In the genomic region with DNA sequence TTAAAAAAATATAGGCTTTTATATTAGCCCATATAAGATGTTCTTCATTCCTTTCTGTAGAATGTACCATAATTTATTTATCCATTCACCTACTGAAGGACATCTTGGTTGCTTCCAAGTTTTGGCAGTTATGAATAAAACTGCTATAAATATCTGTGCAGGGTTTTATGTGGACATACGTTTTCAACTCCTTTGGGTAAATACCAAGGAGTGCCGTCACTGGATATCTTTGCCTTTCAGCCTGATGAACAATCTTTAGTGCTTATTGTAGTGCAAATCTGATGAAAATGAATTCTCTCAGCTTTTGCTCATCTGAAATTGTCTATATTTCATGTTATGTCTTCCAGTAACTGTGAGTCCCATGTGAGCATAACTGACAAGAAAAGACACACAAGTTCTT, we compare ENCODE assay signal across 22 cellular contexts. TPM values are rescaled to one million over a fixed set of nuclear protein-coding genes. Genes with fewer than 3 reads are reported as not detected.
DNase-seq lines count a peak whose midpoint lies in the region; ATAC-seq and TF ChIP-seq lines count a peak whose summit lies in the region.
"Had no signal": no experiment of that assay in that cellular context is flagged by ENCODE, and none has a peak within 500 bp of the region (broad histone marks: within the 10 kb centered on the region; RNA-seq: fewer than 3 reads in every experiment).

No MANE protein-coding gene starts in this region.

- TF ChIP-seq RAD21 in IMR-90 (IDR thresholded peaks at IDR 0.05; ENCODE audit: low read length), result no peak

- H3K9me3 Mint-ChIP-seq in mesothelial cell of epicardium, result peaks cover 6% of the 10 kb centered on the region

- H3K4me3 Mint-ChIP-seq in mesothelial cell of epicardium, result no peak overlapping the region
- H3K4me3 Mint-ChIP-seq: CD4-positive, alpha-beta memory T cell had no signal

- H4K5ac ChIP-seq in IMR-90 (ENCODE audit: low read depth, low read length), result no peak overlapping the region

- no peak overlapping the region for H2BK15ac ChIP-seq in IMR-90 (ENCODE audit: low read depth, low read length)

- no peak overlapping the region; the same call in 1 of the 2 replicates for H3K27ac ChIP-seq in BLaER1
- no peak overlapping the region for H3K27ac ChIP-seq in IMR-90 (ENCODE audit: insufficient read depth, low read length)
- H3K27ac ChIP-seq: BLaER1 treated with 17β-estradiol and CSF1 and Interleukin-3, amounts not matched to agents 10 nM and 100 nM; Peyer's patch had no signal

- no peak overlapping the region for H3K56ac ChIP-seq in IMR-90 (ENCODE audit: extremely low read depth, insufficient read depth, low read length)

- dilution Hi-C loops in IMR-90 (cut with HindIII; ENCODE audit: low sequenced_read_pairs, unreplicated experiment), result no loop called here

- no peak overlapping the region for H4K8ac ChIP-seq in IMR-90 (ENCODE audit: low read depth in 2 of 2, low read length in 2 of 2)

- H2AK5ac ChIP-seq in IMR-90 (ENCODE audit: low read depth, low read length), result no peak overlapping the region

- H3K36me3 ChIP-seq in BLaER1 (no peaks in the 10 kb centered on the region), IMR-90 (ENCODE audit: control insufficient read depth, insufficient read depth, low read length) (no peaks in the 10 kb centered on the region)
- H3K36me3 ChIP-seq: MG63, Peyer's patch had no signal

- H3K4me2 ChIP-seq in BLaER1 (0 out of 2 replicates have a peak overlapping the region, but pooled peaks have one; percentile 4), IMR-90 (ENCODE audit: low read depth, low read length) (no peak overlapping the region)

- H3K4me1 Mint-ChIP-seq in mesothelial cell of epicardium, result peaks cover 14% of the 10 kb centered on the region

- H3K18ac ChIP-seq in IMR-90 (ENCODE audit: low read depth, low read length), result no peak overlapping the region

- H2AFZ ChIP-seq in IMR-90 (replicated peaks; ENCODE audit: low read length, poor library complexity), result no peak overlapping the region

- H3K36me3 Mint-ChIP-seq in mesothelial cell of epicardium, result peaks cover 4% of the 10 kb centered on the region
- H3K36me3 Mint-ChIP-seq: CD4-positive, alpha-beta memory T cell had no signal

- TF ChIP-seq CTCF in IMR-90 (conservative IDR thresholded peaks at IDR 0.05; ENCODE audit: low read depth, low read length) (no peak), mesothelial cell of epicardium (IDR thresholded peaks at IDR 0.05; ENCODE audit: unreplicated experiment) (no peak), GM10266 (IDR thresholded peaks at IDR 0.05; ENCODE audit: control insufficient read depth, insufficient read depth, low read depth, missing control alignments) (no peak)

- H2AK9ac ChIP-seq in IMR-90 (replicated peaks; ENCODE audit: low read depth, low read length, poor library complexity), result no peak overlapping the region

- H2BK5ac ChIP-seq in IMR-90 (ENCODE audit: low read depth, low read length, poor library complexity, severe bottlenecking), result peak overlapping the region; percentile 15

- H3K4me1 ChIP-seq in BLaER1 (peaks cover 49% of the 10 kb centered on the region), IMR-90 (ENCODE audit: control insufficient read depth, insufficient read depth, low read length) (no peaks in the 10 kb centered on the region; the same call in 1 of the 2 replicates)
- H3K4me1 ChIP-seq: Caco-2, Peyer's patch had no signal

- POLR2A ChIA-PET in IMR-90 (lab: Charles Lee; ENCODE audit: unreplicated experiment), result no interaction called here

- no peaks in the 10 kb centered on the region for H3K9me1 ChIP-seq in IMR-90 (ENCODE audit: insufficient read depth, low read length)

- no CpG with 5 or more reads among the region's 2 CpGs for WGBS in IMR-90 (ENCODE audit: extremely low coverage in 2 of 2, insufficient read length in 1 of 2), 2 experiments

- TF ChIP-seq POLR2A in IMR-90 (IDR thresholded peaks at IDR 0.05; ENCODE audit: low read depth, low read length), result no peak

- H3K9me3 ChIP-seq in BLaER1 (peaks cover 22% of the 10 kb centered on the region), IMR-90 (ENCODE audit: control insufficient read depth, insufficient read depth, low read length) (no peaks in the 10 kb centered on the region)
- H3K9me3 ChIP-seq: Caco-2, Peyer's patch had no signal

- peak; percentile 53 for DNase-seq in IMR-90
- peak; percentile 35 for DNase-seq in amniotic epithelial cell (ENCODE audit: low read depth)
- no peak for DNase-seq in mesothelial cell of epicardium (ENCODE audit: low spot score in 2 of 2, unreplicated experiment in 2 of 2)
- no peak for DNase-seq in NCI-H446 (lab: John Stamatoyannopoulos, UW)
- DNase-seq in GM10266 (ENCODE audit: extremely low spot score), result no peak
- DNase-seq: Caco-2; CD4-positive, alpha-beta memory T cell; DND-41; GOT3; Karpas-422; MG63; NCI-H1105; NCI-H146; NCI-H2029 treated with DMSO at 0.1 percent for 48 hours; NCI-H226; NCI-H526; Peyer's patch had no signal

- H3K23ac ChIP-seq in IMR-90 (ENCODE audit: low read depth, low read length), result no peak overlapping the region

- H3K4me3 ChIP-seq in BLaER1, result no peak overlapping the region
- H3K4me3 ChIP-seq in IMR-90 (ENCODE audit: insufficient read depth, low read depth, low read length), result no peak overlapping the region
- H3K4me3 ChIP-seq: BLaER1 treated with 17β-estradiol and CSF1 and Interleukin-3, amounts not matched to agents 10 nM and 100 nM; MG63; Peyer's patch had no signal

- peak overlapping the region; percentile 35 for H3K27ac Mint-ChIP-seq in mesothelial cell of epicardium
- H3K27ac Mint-ChIP-seq: CD4-positive, alpha-beta memory T cell had no signal

- H2BK120ac ChIP-seq in IMR-90 (ENCODE audit: low read depth, low read length), result no peak overlapping the region

- H4K20me1 ChIP-seq in BLaER1, result no peaks in the 10 kb centered on the region
- H4K20me1 ChIP-seq in IMR-90 (ENCODE audit: insufficient read depth, low read length), result no peaks in the 10 kb centered on the region
- H4K20me1 ChIP-seq: BLaER1 treated with 17β-estradiol and CSF1 and Interleukin-3, amounts not matched to agents 10 nM and 100 nM had no signal

- H3K4ac ChIP-seq in IMR-90 (ENCODE audit: low read depth, low read length), result no peak overlapping the region

- CTCF ChIA-PET in IMR-90 (lab: Yijun Ruan, JAX), result interaction anchor here (1.4 kb wide), 1 partner anchor 43 kb away, joined by 4 read pairs; no protein-coding TSS in a partner anchor

- H3K79me1 ChIP-seq in IMR-90 (ENCODE audit: low read depth in 1 of 2, low read length in 2 of 2), result no peaks in the 10 kb centered on the region

- H3K14ac ChIP-seq in IMR-90 (replicated peaks; ENCODE audit: low read depth, low read length), result no peak overlapping the region

- H4K91ac ChIP-seq in IMR-90 (ENCODE audit: insufficient read depth, low read depth, low read length), result no peak overlapping the region

- H3K27me3 Mint-ChIP-seq in mesothelial cell of epicardium (ENCODE audit: low read depth), result no peaks in the 10 kb centered on the region
- H3K27me3 Mint-ChIP-seq: CD4-positive, alpha-beta memory T cell had no signal

- intact Hi-C loops in IMR-90 (cut with micrococcal nuclease), result loop anchor here (5.0 kb wide), 2 partner anchors 193 to 368 kb away; no protein-coding TSS in a partner anchor

- BruUV-seq in IMR-90 (replicated peaks; lab: Mats Ljungman, UMichigan), result no TSS peak

- H2BK20ac ChIP-seq in IMR-90 (ENCODE audit: low read depth, low read length), result no peak overlapping the region

- no peak for ATAC-seq in IMR-90 (ENCODE audit: low read depth)
- ATAC-seq in HG03378 (IDR thresholded peaks at IDR 0.05; ENCODE audit: unreplicated experiment), result no peak
- no peak for ATAC-seq in HG03280 (IDR thresholded peaks at IDR 0.05; ENCODE audit: unreplicated experiment)
- ATAC-seq: HCT116 had no signal

- in situ Hi-C loops in IMR-90 (cut with MboI; ENCODE audit: low sequenced_read_pairs), result loop anchor here (10.0 kb wide), 1 partner anchor 46 kb away; no protein-coding TSS in a partner anchor

- H3K9ac ChIP-seq in BLaER1 (no peak overlapping the region), IMR-90 (ENCODE audit: low read depth, low read length) (no peak overlapping the region)
- H3K9ac ChIP-seq: BLaER1 treated with 17β-estradiol and CSF1 and Interleukin-3, amounts not matched to agents 10 nM and 100 nM had no signal

- H3K27me3 ChIP-seq in BLaER1 (no peaks in the 10 kb centered on the region), IMR-90 (ENCODE audit: control insufficient read depth, insufficient read depth, low read length) (no peaks in the 10 kb centered on the region)
- H3K27me3 ChIP-seq: BLaER1 treated with 17β-estradiol and CSF1 and Interleukin-3, amounts not matched to agents 10 nM and 100 nM; MG63; Peyer's patch had no signal

TF ChIP-seq in IMR-90, 13 proteins besides CTCF, POLR2A, EP300 and RAD21:
- TF ChIP-seq CHD1 (IDR thresholded peaks at IDR 0.05; ENCODE audit: low read depth, low read length) (no peak), CEBPB (IDR thresholded peaks at IDR 0.05; ENCODE audit: low read depth, low read length) (no peak), SMC3 (IDR thresholded peaks at IDR 0.05; ENCODE audit: low read depth, low read length) (no peak), FOS (IDR thresholded peaks at IDR 0.05; ENCODE audit: low read depth, low read length) (no peak), RFX5 (IDR thresholded peaks at IDR 0.05; ENCODE audit: low read depth, low read length) (no peak)

RNA-seq across cellular contexts. Expression of a gene that starts 26.6 kb away (rescaled TPM):
- total RNA-seq in IMR-90 (2012; rRNA removed) (6.5 and 7.2 TPM in 2 replicates), mesothelial cell of epicardium (11.2 to 13.4 TPM (median 12.9 TPM) in 3 replicates)
- 2.3 and 2.5 TPM in 2 replicates for polyA plus RNA-seq in IMR-90 (2012; rRNA removed)
- polyA plus RNA-seq in IMR-90 (2012; cell fraction: cytosol; rRNA removed), result 0.26 and 0.64 TPM in 2 replicates
- polyA plus RNA-seq in IMR-90 (2012; cell fraction: nucleus; rRNA removed; ENCODE audit: low replicate concordance), result 0.27 and 1.7 TPM in 2 replicates

Comparison
In these comparisons a context has a peak if more than half of its experiments do, and no peak if none do; other contexts are left out.
1. DNase-seq: peak in IMR-90 (single experiment) and amniotic epithelial cell (single experiment); none in mesothelial cell of epicardium (0 of 2), NCI-H446 (0 of 2) and GM10266 (single experiment).